In the genomic region with DNA sequence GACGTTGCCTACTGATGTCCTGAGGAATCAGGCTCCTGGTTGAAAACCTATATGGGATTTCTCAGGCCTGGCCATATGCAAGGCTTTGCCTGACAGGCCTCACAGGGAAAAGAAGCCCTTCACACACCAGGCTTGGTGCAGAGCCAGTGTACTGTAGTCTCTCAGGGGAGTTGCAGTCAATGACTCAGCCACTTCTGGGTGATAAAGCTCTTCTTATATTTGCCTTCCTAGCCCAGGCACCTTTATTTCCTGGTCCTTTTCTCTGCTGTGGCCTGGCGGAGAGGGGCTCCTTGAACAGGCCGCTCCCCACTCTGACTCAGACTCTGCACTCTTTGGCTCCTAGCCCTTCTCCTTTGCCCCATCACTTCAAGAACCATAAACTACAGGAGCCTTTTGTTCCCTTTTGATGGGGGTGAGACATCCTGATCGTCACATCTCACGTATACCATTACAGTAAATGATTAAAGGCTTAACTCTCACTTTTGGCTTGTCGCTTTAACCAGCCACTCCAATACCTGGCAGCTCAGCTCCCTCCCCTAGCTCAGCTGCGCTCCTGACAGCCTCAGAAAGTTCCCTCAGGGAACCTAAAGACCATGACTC, we compare ENCODE assay signal across 2 cellular contexts.
TF ChIP-seq lines count a peak whose summit lies in the region.

No MANE protein-coding gene starts in this region.

TF ChIP-seq in IMR-90, 13 proteins besides CTCF, POLR2A, EP300 and RAD21 (continued from another document):
- TF ChIP-seq NFE2L2 (IDR thresholded peaks at IDR 0.05; ENCODE audit: low read depth, low read length) (peak; percentile 74), CEBPB (IDR thresholded peaks at IDR 0.05; ENCODE audit: low read depth, low read length) (no peak)

TF ChIP-seq in WTC11, 78 proteins besides CTCF, POLR2A, EP300 and RAD21 (continued from another document):
- no peak for TF ChIP-seq IRF1 (CRISPR knock-in tag; IDR thresholded peaks at IDR 0.05)
- no peak for TF ChIP-seq ZNF138 (CRISPR knock-in tag; conservative IDR thresholded peaks at IDR 0.05)
- no peak for TF ChIP-seq ZBTB21 (CRISPR knock-in tag; IDR thresholded peaks at IDR 0.05; ENCODE audit: borderline replicate concordance)
- TF ChIP-seq IRF2 (CRISPR knock-in tag; IDR thresholded peaks at IDR 0.05; ENCODE audit: borderline replicate concordance, low read depth) = no peak
- no peak for TF ChIP-seq FOXP1 (CRISPR knock-in tag; IDR thresholded peaks at IDR 0.05; ENCODE audit: borderline replicate concordance)
- TF ChIP-seq TCF7 (CRISPR knock-in tag; IDR thresholded peaks at IDR 0.05; ENCODE audit: low read depth) = no peak
